11 cellular contexts compared by ENCODE assay signal in the genomic region with DNA sequence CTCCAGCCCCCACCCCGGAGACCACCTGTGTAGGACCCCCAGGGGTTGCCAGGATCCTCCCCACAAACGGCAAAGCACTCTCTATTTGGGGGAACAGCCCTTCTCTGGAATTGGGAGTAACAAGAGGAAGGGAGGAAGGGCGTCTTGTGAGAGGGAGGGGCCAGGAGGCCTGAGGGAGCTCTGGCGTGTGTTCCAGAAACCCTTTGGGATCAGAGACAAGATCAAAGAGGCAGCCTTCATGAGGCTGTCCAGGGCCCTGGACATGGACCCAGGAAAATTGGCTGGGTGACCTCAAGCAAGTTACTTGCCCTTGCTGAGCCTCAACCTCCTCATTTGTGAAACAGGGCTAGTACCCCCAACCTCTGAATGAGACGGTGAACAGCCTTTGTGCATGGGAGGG. TPM values are rescaled to one million over a fixed set of nuclear protein-coding genes. Genes with fewer than 3 reads are reported as not detected.
DNase-seq lines count a peak whose midpoint lies in the region; ATAC-seq and TF ChIP-seq lines count a peak whose summit lies in the region.
"Had no signal": no experiment of that assay in that cellular context is flagged by ENCODE, and none has a peak within 500 bp of the region (broad histone marks: within the 10 kb centered on the region; RNA-seq: fewer than 3 reads in every experiment).

No MANE protein-coding gene starts in this region.

- H3K9me3 ChIP-seq in BE2C (no peaks in the 10 kb centered on the region), IMR-90 (ENCODE audit: control insufficient read depth, insufficient read depth, low read length) (no peaks in the 10 kb centered on the region)
- H3K9me3 ChIP-seq: pancreas had no signal

- no peak overlapping the region for H3K23ac ChIP-seq in IMR-90 (ENCODE audit: low read depth, low read length)

- H3K27ac Mint-ChIP-seq in brain, result peak overlapping the region; percentile 22 to 86 (median 76)
- H3K27ac Mint-ChIP-seq in nephron, result peak overlapping the region; percentile 79 to 96 (median 87)

- H2BK15ac ChIP-seq in IMR-90 (ENCODE audit: low read depth, low read length), result no peak overlapping the region

- H3K4me1 Mint-ChIP-seq in brain, result peaks cover 73% of the 10 kb centered on the region
- peaks cover 65% of the 10 kb centered on the region for H3K4me1 Mint-ChIP-seq in nephron

- no peak overlapping the region for H2AFZ ChIP-seq in IMR-90 (replicated peaks; ENCODE audit: low read length, poor library complexity)

- H3K9me1 ChIP-seq in IMR-90 (ENCODE audit: insufficient read depth, low read length), result peaks cover 27% of the 10 kb centered on the region

- H3K9me3 Mint-ChIP-seq in brain, result no peaks in the 10 kb centered on the region
- H3K9me3 Mint-ChIP-seq in nephron, result no peaks in the 10 kb centered on the region

- WGBS in IMR-90 (ENCODE audit: extremely low coverage in 2 of 2, insufficient read length in 1 of 2), 2 experiments, result no CpG with 5 or more reads among the region's 5 CpGs

- no peak overlapping the region for H3K9ac ChIP-seq in IMR-90 (ENCODE audit: low read depth, low read length)

- no peak for TF ChIP-seq CTCF in BE2C (IDR thresholded peaks at IDR 0.05; ENCODE audit: low read depth, low read length)
- TF ChIP-seq CTCF in IMR-90 (conservative IDR thresholded peaks at IDR 0.05; ENCODE audit: low read depth, low read length), result no peak
- TF ChIP-seq CTCF in brain (conservative IDR thresholded peaks at IDR 0.05), result no peak
- TF ChIP-seq CTCF in nephron (IDR thresholded peaks at IDR 0.05; ENCODE audit: unreplicated experiment in 3 of 3), result no peak

- H3K14ac ChIP-seq in IMR-90 (replicated peaks; ENCODE audit: low read depth, low read length), result no peak overlapping the region

- peaks cover 27% of the 10 kb centered on the region for H4K20me1 ChIP-seq in IMR-90 (ENCODE audit: insufficient read depth, low read length)

- no peak overlapping the region for H3K4ac ChIP-seq in IMR-90 (ENCODE audit: low read depth, low read length)

- H3K4me3 ChIP-seq in BE2C (ENCODE audit: low read depth, low read length), result peak overlapping the region; percentile 21
- no peak overlapping the region for H3K4me3 ChIP-seq in IMR-90 (ENCODE audit: insufficient read depth, low read depth, low read length)
- H3K4me3 ChIP-seq: pancreas had no signal

- H3K56ac ChIP-seq in IMR-90 (ENCODE audit: extremely low read depth, insufficient read depth, low read length), result no peak overlapping the region

- no TSS peak for BruUV-seq in IMR-90 (replicated peaks; lab: Mats Ljungman, UMichigan)

- no peak overlapping the region for H2BK5ac ChIP-seq in IMR-90 (ENCODE audit: low read depth, low read length, poor library complexity, severe bottlenecking)

- intact Hi-C loops in IMR-90 (cut with micrococcal nuclease), result no loop called here

- H3K36me3 ChIP-seq in BE2C (no peaks in the 10 kb centered on the region; the same call in 1 of the 2 replicates), IMR-90 (ENCODE audit: control insufficient read depth, insufficient read depth, low read length) (peaks cover 4% of the 10 kb centered on the region)
- H3K36me3 ChIP-seq: pancreas had no signal

- no peak overlapping the region for H2AK9ac ChIP-seq in IMR-90 (replicated peaks; ENCODE audit: low read depth, low read length, poor library complexity)

- H3K27ac ChIP-seq in IMR-90 (ENCODE audit: insufficient read depth, low read length), result no peak overlapping the region
- H3K27ac ChIP-seq: pancreas had no signal

- H3K27me3 ChIP-seq in BE2C (no peaks in the 10 kb centered on the region), IMR-90 (ENCODE audit: control insufficient read depth, insufficient read depth, low read length) (no peaks in the 10 kb centered on the region)
- H3K27me3 ChIP-seq: pancreas had no signal

- no peak overlapping the region for H4K5ac ChIP-seq in IMR-90 (ENCODE audit: low read depth, low read length)

- no peak for ATAC-seq in IMR-90 (ENCODE audit: low read depth)
- ATAC-seq in HG03469 (IDR thresholded peaks at IDR 0.05; ENCODE audit: unreplicated experiment), result no peak

- peak overlapping the region; percentile 56; the same call in 1 of the 2 replicates for H2AK5ac ChIP-seq in IMR-90 (ENCODE audit: low read depth, low read length)

- dilution Hi-C loops in IMR-90 (cut with HindIII; ENCODE audit: low sequenced_read_pairs, unreplicated experiment), result no loop called here

- no peak overlapping the region for H3K18ac ChIP-seq in IMR-90 (ENCODE audit: low read depth, low read length)

- peaks cover 41 to 85% of the 10 kb centered on the region in 2 experiments for H3K79me1 ChIP-seq in IMR-90 (ENCODE audit: low read depth in 1 of 2, low read length in 2 of 2)

- no peaks in the 10 kb centered on the region for H3K27me3 Mint-ChIP-seq in brain
- H3K27me3 Mint-ChIP-seq in nephron (ENCODE audit: low read depth), result peaks cover 12% of the 10 kb centered on the region

- DNase-seq in BE2C, result peak; percentile 48
- no peak for DNase-seq in IMR-90
- no peak for DNase-seq in kidney tubule cell (ENCODE audit: low spot score)
- no peak for DNase-seq in NCI-H1048 (lab: John Stamatoyannopoulos, UW)
- no peak for DNase-seq in amniotic stem cell (lab: John Stamatoyannopoulos, UW)
- DNase-seq: activated naive CD4-positive, alpha-beta T cell treated with Interleukin-2 at 50 U/mL for 16 hours; NCI-H1930 had no signal

- H4K8ac ChIP-seq in IMR-90 (ENCODE audit: low read depth in 2 of 2, low read length in 2 of 2), result no peak overlapping the region; a peak in 1 of 4 replicates

- TF ChIP-seq RAD21 in IMR-90 (IDR thresholded peaks at IDR 0.05; ENCODE audit: low read length), result no peak

- no peak overlapping the region for H2BK20ac ChIP-seq in IMR-90 (ENCODE audit: low read depth, low read length)

- H3K4me2 ChIP-seq in IMR-90 (ENCODE audit: low read depth, low read length), result no peak overlapping the region

- no peak overlapping the region for H2BK120ac ChIP-seq in IMR-90 (ENCODE audit: low read depth, low read length)

- no peak for TF ChIP-seq POLR2A in IMR-90 (IDR thresholded peaks at IDR 0.05; ENCODE audit: low read depth, low read length)

- no peak overlapping the region for H4K91ac ChIP-seq in IMR-90 (ENCODE audit: insufficient read depth, low read depth, low read length)

- H3K4me1 ChIP-seq in BE2C, result peaks cover 46% of the 10 kb centered on the region
- peaks cover 56% of the 10 kb centered on the region for H3K4me1 ChIP-seq in IMR-90 (ENCODE audit: control insufficient read depth, insufficient read depth, low read length)

- CTCF ChIA-PET in IMR-90 (lab: Yijun Ruan, JAX), result interaction anchor here (1.3 kb wide), 1 partner anchor 38 kb away, joined by 4 read pairs; no protein-coding TSS in a partner anchor

- H3K36me3 Mint-ChIP-seq in brain, result no peaks in the 10 kb centered on the region
- H3K36me3 Mint-ChIP-seq in nephron (ENCODE audit: low read depth), result no peaks in the 10 kb centered on the region

- peak overlapping the region in 1 of 5 experiments; percentile 29 for H3K4me3 Mint-ChIP-seq in brain
- peak overlapping the region in 1 of 3 experiments; percentile 24 for H3K4me3 Mint-ChIP-seq in nephron

- in situ Hi-C loops in IMR-90 (cut with MboI; ENCODE audit: low sequenced_read_pairs), result no loop called here

- POLR2A ChIA-PET in IMR-90 (lab: Charles Lee; ENCODE audit: unreplicated experiment), result no interaction called here

TF ChIP-seq in IMR-90, 13 proteins besides CTCF, POLR2A, EP300 and RAD21:
- TF ChIP-seq CHD1 (IDR thresholded peaks at IDR 0.05; ENCODE audit: low read depth, low read length) (no peak), NFE2L2 (IDR thresholded peaks at IDR 0.05; ENCODE audit: low read depth, low read length) (no peak), CEBPB (IDR thresholded peaks at IDR 0.05; ENCODE audit: low read depth, low read length) (no peak), MAFK (IDR thresholded peaks at IDR 0.05; ENCODE audit: low read depth, low read length) (no peak), SMC3 (IDR thresholded peaks at IDR 0.05; ENCODE audit: low read depth, low read length) (no peak), RFX5 (IDR thresholded peaks at IDR 0.05; ENCODE audit: low read depth, low read length) (no peak), BHLHE40 (IDR thresholded peaks at IDR 0.05; ENCODE audit: low read depth, low read length) (no peak), FOS (IDR thresholded peaks at IDR 0.05; ENCODE audit: low read depth, low read length) (no peak), RCOR1 (IDR thresholded peaks at IDR 0.05; ENCODE audit: insufficient replicate concordance, low read length) (no peak), MAZ (IDR thresholded peaks at IDR 0.05; ENCODE audit: borderline replicate concordance, low read depth, low read length) (no peak), MXI1 (IDR thresholded peaks at IDR 0.05; ENCODE audit: borderline replicate concordance, low read depth, low read length) (no peak)
- TF ChIP-seq, protein P1, sequence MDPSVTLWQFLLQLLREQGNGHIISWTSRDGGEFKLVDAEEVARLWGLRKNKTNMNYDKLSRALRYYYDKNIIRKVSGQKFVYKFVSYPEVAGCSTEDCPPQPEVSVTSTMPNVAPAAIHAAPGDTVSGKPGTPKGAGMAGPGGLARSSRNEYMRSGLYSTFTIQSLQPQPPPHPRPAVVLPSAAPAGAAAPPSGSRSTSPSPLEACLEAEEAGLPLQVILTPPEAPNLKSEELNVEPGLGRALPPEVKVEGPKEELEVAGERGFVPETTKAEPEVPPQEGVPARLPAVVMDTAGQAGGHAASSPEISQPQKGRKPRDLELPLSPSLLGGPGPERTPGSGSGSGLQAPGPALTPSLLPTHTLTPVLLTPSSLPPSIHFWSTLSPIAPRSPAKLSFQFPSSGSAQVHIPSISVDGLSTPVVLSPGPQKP (IDR thresholded peaks at IDR 0.05; ENCODE audit: borderline replicate concordance, low read depth, low read length), result no peak
- TF ChIP-seq, protein P2, sequence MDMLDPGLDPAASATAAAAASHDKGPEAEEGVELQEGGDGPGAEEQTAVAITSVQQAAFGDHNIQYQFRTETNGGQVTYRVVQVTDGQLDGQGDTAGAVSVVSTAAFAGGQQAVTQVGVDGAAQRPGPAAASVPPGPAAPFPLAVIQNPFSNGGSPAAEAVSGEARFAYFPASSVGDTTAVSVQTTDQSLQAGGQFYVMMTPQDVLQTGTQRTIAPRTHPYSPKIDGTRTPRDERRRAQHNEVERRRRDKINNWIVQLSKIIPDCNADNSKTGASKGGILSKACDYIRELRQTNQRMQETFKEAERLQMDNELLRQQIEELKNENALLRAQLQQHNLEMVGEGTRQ (IDR thresholded peaks at IDR 0.05; ENCODE audit: low read depth, low read length), result no peak

RNA-seq across cellular contexts. Expression of a gene that starts 18.1 kb away (rescaled TPM):
- 52.5 TPM for polyA plus RNA-seq in BE2C (2012; ENCODE audit: insufficient read depth, insufficient read length, low read depth)
- 60.0 and 61.8 TPM in 2 replicates for total RNA-seq in IMR-90 (2012; rRNA removed)
- polyA plus RNA-seq in IMR-90 (2012; rRNA removed) (124 and 133 TPM in 2 replicates), brain (ENCODE audit: insufficient read depth, low read depth, low replicate concordance) (70.1 TPM)
- 90.4 and 122 TPM in 2 replicates for polyA plus RNA-seq in IMR-90 (2012; cell fraction: cytosol; rRNA removed)
- polyA plus RNA-seq in IMR-90 (2012; cell fraction: nucleus; rRNA removed; ENCODE audit: low replicate concordance), result 71.7 and 82.4 TPM in 2 replicates
